In genomic region chr19:32580901-32581703, GRCh38 we compare ENCODE assay signal across 8 cellular contexts. TPM values are rescaled to one million over a fixed set of nuclear protein-coding genes. Genes with fewer than 3 reads are reported as not detected.
DNase-seq lines count a peak whose midpoint lies in the region; ATAC-seq and TF ChIP-seq lines count a peak whose summit lies in the region.

Gene PDCD5 (plus strand): TSS chr19:32581190. CDS start chr19:32581262, 72 bp downstream.

- CTCF ChIA-PET in activated CD4-positive, alpha-beta T cell treated with anti-CD3 and anti-CD28 coated beads, Interleukin-2, amount 10 ng/mL, durations not matched to agents 7 days and 5 days (lab: Charles Lee), result no interaction called here

- peaks cover 39% of the 10 kb centered on the region for H3K4me1 Mint-ChIP-seq in activated CD4-positive, alpha-beta T cell treated with anti-CD3 and anti-CD28 coated beads, Interleukin-2, amount 10 ng/mL, durations not matched to agents 7 days and 5 days

- peak within 1 kb of the TSS; percentile 89 for H3K27ac Mint-ChIP-seq in activated CD4-positive, alpha-beta T cell treated with anti-CD3 and anti-CD28 coated beads, Interleukin-2, amount 10 ng/mL, durations not matched to agents 7 days and 5 days

- peaks cover 33 to 41% (median 38%) of the 10 kb centered on the region in 11 experiments for H3K36me3 ChIP-seq in BLaER1 treated with 17β-estradiol and CSF1 and Interleukin-3, amounts not matched to agents 10 nM and 100 nM

- H3K4me1 ChIP-seq in BLaER1 treated with 17β-estradiol and CSF1 and Interleukin-3, amounts not matched to agents 10 nM and 100 nM, result peaks cover 15 to 41% (median 33%) of the 10 kb centered on the region in 10 experiments

- no peak for TF ChIP-seq CTCF in coronary artery (IDR thresholded peaks at IDR 0.05)

- no peaks in the 10 kb centered on the region for H3K9me3 Mint-ChIP-seq in activated CD4-positive, alpha-beta T cell treated with anti-CD3 and anti-CD28 coated beads, Interleukin-2, amount 10 ng/mL, durations not matched to agents 7 days and 5 days

- H3K9me3 ChIP-seq in BLaER1 treated with 17β-estradiol and CSF1 and Interleukin-3, amounts not matched to agents 10 nM and 100 nM (replicated peaks in 1 of 11), result no peaks in the 10 kb centered on the region

- H3K4me3 ChIP-seq in BLaER1 treated with 17β-estradiol and CSF1 and Interleukin-3, amounts not matched to agents 10 nM and 100 nM, result peak within 1 kb of the TSS; percentile 77 to 88 (median 82)
- peak within 1 kb of the TSS; percentile 91 for H3K4me3 ChIP-seq in coronary artery

- H3K36me3 Mint-ChIP-seq in activated CD4-positive, alpha-beta T cell treated with anti-CD3 and anti-CD28 coated beads, Interleukin-2, amount 10 ng/mL, durations not matched to agents 7 days and 5 days (ENCODE audit: low read depth), result peaks cover 34% of the 10 kb centered on the region

- ATAC-seq in GM19328 (IDR thresholded peaks at IDR 0.05; ENCODE audit: unreplicated experiment) (peak; percentile 91), HG03469 (IDR thresholded peaks at IDR 0.05; ENCODE audit: unreplicated experiment) (peak; percentile 79), left colon (peak; percentile 95)

- H3K27me3 Mint-ChIP-seq in activated CD4-positive, alpha-beta T cell treated with anti-CD3 and anti-CD28 coated beads, Interleukin-2, amount 10 ng/mL, durations not matched to agents 7 days and 5 days, result peaks cover 7% of the 10 kb centered on the region

- POLR2A ChIA-PET in activated CD4-positive, alpha-beta T cell treated with anti-CD3 and anti-CD28 coated beads, Interleukin-2, amount 10 ng/mL, durations not matched to agents 7 days and 5 days (lab: Charles Lee), result interaction anchor here (0.7 kb wide), 1 partner anchor 110 kb away, joined by 3 read pairs; no protein-coding TSS in a partner anchor

- peak within 1 kb of the TSS; percentile 88 to 95 (median 92) for H3K9ac ChIP-seq in BLaER1 treated with 17β-estradiol and CSF1 and Interleukin-3, amounts not matched to agents 10 nM and 100 nM

- peaks cover 10 to 45% (median 34%) of the 10 kb centered on the region in 11 experiments; a peak in 18 of 22 replicates for H4K20me1 ChIP-seq in BLaER1 treated with 17β-estradiol and CSF1 and Interleukin-3, amounts not matched to agents 10 nM and 100 nM

- peak within 1 kb of the TSS; percentile 90 for H3K4me3 Mint-ChIP-seq in activated CD4-positive, alpha-beta T cell treated with anti-CD3 and anti-CD28 coated beads, Interleukin-2, amount 10 ng/mL, durations not matched to agents 7 days and 5 days

- no peaks in the 10 kb centered on the region for H3K27me3 ChIP-seq in BLaER1 treated with 17β-estradiol and CSF1 and Interleukin-3, amounts not matched to agents 10 nM and 100 nM

- DNase-seq in NCI-H526 (lab: John Stamatoyannopoulos, UW) (peak; percentile 87 to 99), coronary artery (ENCODE audit: low spot score) (peak; percentile 96), left colon (peak; percentile 96 to 98)
- DNase-seq in activated CD4-positive, alpha-beta T cell treated with anti-CD3 and anti-CD28 coated beads, Interleukin-2, amount 10 ng/mL, durations not matched to agents 7 days and 5 days, result peak; percentile 97
- peak; percentile 96 to 99 for DNase-seq in stimulated activated CD4-positive, alpha-beta T cell treated with anti-CD3 and anti-CD28 coated beads, Interleukin-1b, Interleukin-23, amount 100 ng/mL, for 4 hours (ENCODE audit: low read depth in 2 of 2)

- peak within 1 kb of the TSS; percentile 85 to 96 (median 92) for H3K4me2 ChIP-seq in BLaER1 treated with 17β-estradiol and CSF1 and Interleukin-3, amounts not matched to agents 10 nM and 100 nM

- H3K27ac ChIP-seq in BLaER1 treated with 17β-estradiol and CSF1 and Interleukin-3, amounts not matched to agents 10 nM and 100 nM, result peak within 1 kb of the TSS; percentile 73 to 94 (median 89)
- peak within 1 kb of the TSS; percentile 71 to 92 for H3K27ac ChIP-seq in coronary artery

- intact Hi-C loops in left colon (cut with DNase I, micrococcal nuclease), result no loop called here

RNA-seq across cellular contexts. Expression of gene PDCD5, which starts in this region (rescaled TPM):
- total RNA-seq in activated CD4-positive, alpha-beta T cell treated with anti-CD3 and anti-CD28 coated beads, Interleukin-2, amount 10 ng/mL, durations not matched to agents 7 days and 5 days, result 100 to 1,000 TPM; 131 to 132 TPM
- 10 to 100 TPM; 55.7 to 62.0 TPM for total RNA-seq in left colon

Comparison
In these comparisons a context has a peak if more than half of its experiments do, and no peak if none do; other contexts are left out.
1. Peak in every context shown above with its lines: DNase-seq, ATAC-seq, H3K4me3 ChIP-seq and H3K27ac ChIP-seq.